ENCODE assay signal across 24 cellular contexts in the genomic region with DNA sequence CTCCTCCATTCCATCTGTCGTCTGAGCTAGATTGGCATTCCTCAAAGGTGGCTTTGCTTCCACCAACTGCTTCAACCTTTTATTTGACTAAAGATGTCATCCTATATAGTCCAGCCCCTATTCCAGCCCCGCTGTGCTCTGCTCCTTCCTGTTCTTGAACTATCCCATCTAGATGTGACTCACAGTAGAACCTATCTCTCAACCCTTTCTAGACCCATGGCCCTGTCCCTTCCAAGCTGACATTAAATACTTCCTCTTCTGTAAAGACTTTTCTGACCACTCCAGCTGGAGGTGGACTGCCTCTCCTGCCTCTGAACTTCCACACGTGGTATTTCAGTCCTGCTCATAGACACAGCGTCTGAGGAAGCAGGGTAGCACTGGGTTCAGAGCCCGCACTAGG. TPM values are rescaled to one million over a fixed set of nuclear protein-coding genes. Genes with fewer than 3 reads are reported as not detected.
DNase-seq lines count a peak whose midpoint lies in the region; TF ChIP-seq lines count a peak whose summit lies in the region.
"Had no signal": no experiment of that assay in that cellular context is flagged by ENCODE, and none has a peak within 500 bp of the region (broad histone marks: within the 10 kb centered on the region; RNA-seq: fewer than 3 reads in every experiment).

No MANE protein-coding gene starts in this region.

- H3K36me3 Mint-ChIP-seq in activated CD4-positive, alpha-beta T cell treated with anti-CD3 and anti-CD28 coated beads, Interleukin-2, amount 10 ng/mL, durations not matched to agents 24 days and 14 days (ENCODE audit: low read depth) = peaks cover 49% of the 10 kb centered on the region

- peaks cover 26% of the 10 kb centered on the region for H3K4me1 Mint-ChIP-seq in activated CD4-positive, alpha-beta T cell treated with anti-CD3 and anti-CD28 coated beads, Interleukin-2, amount 10 ng/mL, durations not matched to agents 24 days and 14 days
- H3K4me1 Mint-ChIP-seq: endodermal cell had no signal

- H3K27ac ChIP-seq in esophagus (ENCODE audit: low read depth in 2 of 2, low read length in 1 of 2) = peak overlapping the region; percentile 15 to 21
- peak overlapping the region; percentile 68 for H3K27ac ChIP-seq in neutrophil
- H3K27ac ChIP-seq in effector memory CD4-positive, alpha-beta T cell (ENCODE audit: insufficient read depth, low read length, poor library complexity, severe bottlenecking) = no peak overlapping the region
- H3K27ac ChIP-seq: A549, BLaER1, prostate gland, SJCRH30, vagina had no signal

- no peaks in the 10 kb centered on the region for H3K27me3 Mint-ChIP-seq in activated CD4-positive, alpha-beta T cell treated with anti-CD3 and anti-CD28 coated beads, Interleukin-2, amount 10 ng/mL, durations not matched to agents 24 days and 14 days
- H3K27me3 Mint-ChIP-seq: activated B cell treated with CpG ODN at 0.5 μM for 24 hours had no signal

- H3K4me3 Mint-ChIP-seq in activated CD4-positive, alpha-beta T cell treated with anti-CD3 and anti-CD28 coated beads, Interleukin-2, amount 10 ng/mL, durations not matched to agents 24 days and 14 days = no peak overlapping the region
- H3K4me3 Mint-ChIP-seq: activated B cell treated with CpG ODN at 0.5 μM for 24 hours; endodermal cell; T-helper 1 cell treated with Interleukin-12 subunit alpha and Interleukin-12 subunit beta and Interleukin-4 antibody, amounts not matched to agents 30 μg/mL and 1 μg/mL, for 36 hours had no signal

- WGBS in esophagus, 2 donors = 88 to 93% methylated on average over 5 of the region's 5 CpGs

- H3K9me3 ChIP-seq in esophagus (ENCODE audit: control insufficient read depth in 2 of 2, insufficient read depth in 1 of 2, low read depth in 1 of 2, low read length in 1 of 2) (no peaks in the 10 kb centered on the region), neutrophil (no peaks in the 10 kb centered on the region)
- no peaks in the 10 kb centered on the region for H3K9me3 ChIP-seq in effector memory CD4-positive, alpha-beta T cell (ENCODE audit: control insufficient read depth, low read length)
- H3K9me3 ChIP-seq: A549, heart right ventricle, prostate gland, SJCRH30, vagina had no signal

- H3K36me3 ChIP-seq in esophagus (ENCODE audit: control insufficient read depth in 2 of 2, insufficient read depth in 2 of 2, low read length in 1 of 2) (peaks cover 0 to 15% of the 10 kb centered on the region in 2 donors), neutrophil (peaks cover 68% of the 10 kb centered on the region)
- H3K36me3 ChIP-seq in effector memory CD4-positive, alpha-beta T cell (ENCODE audit: control insufficient read depth, insufficient read depth, low read length) = peaks cover 10% of the 10 kb centered on the region
- H3K36me3 ChIP-seq: prostate gland, vagina had no signal

- H3K4me1 ChIP-seq in esophagus (ENCODE audit: control insufficient read depth in 2 of 2, insufficient read depth in 2 of 2, low read length in 1 of 2) = peaks cover 3 to 6% of the 10 kb centered on the region in 2 donors
- H3K4me1 ChIP-seq in neutrophil (ENCODE audit: control insufficient read depth in 1 of 2, insufficient read depth in 1 of 2, low read depth in 1 of 2, low read length in 1 of 2) = peaks cover 30 to 38% of the 10 kb centered on the region in 2 experiments
- peaks cover 3% of the 10 kb centered on the region for H3K4me1 ChIP-seq in effector memory CD4-positive, alpha-beta T cell (ENCODE audit: control insufficient read depth, insufficient read depth, low read length, poor library complexity, severe bottlenecking)
- H3K4me1 ChIP-seq: A549, BLaER1, prostate gland, SJCRH30 had no signal

- intact Hi-C loops in activated CD4-positive, alpha-beta T cell treated with anti-CD3 and anti-CD28 coated beads, Interleukin-2, amount 10 ng/mL, durations not matched to agents 24 days and 14 days (cut with micrococcal nuclease) = no loop called here

- H3K27me3 ChIP-seq in esophagus (ENCODE audit: control insufficient read depth in 1 of 2, insufficient read depth in 2 of 2, low read length in 2 of 2) = no peaks in the 10 kb centered on the region
- no peaks in the 10 kb centered on the region for H3K27me3 ChIP-seq in neutrophil
- H3K27me3 ChIP-seq in effector memory CD4-positive, alpha-beta T cell (replicated peaks; ENCODE audit: control insufficient read depth, insufficient read depth, low read length, poor library complexity, severe bottlenecking) = no peaks in the 10 kb centered on the region
- H3K27me3 ChIP-seq: BLaER1, heart right ventricle, SJCRH30, vagina had no signal

- no peak for DNase-seq in activated CD4-positive, alpha-beta T cell treated with anti-CD3 and anti-CD28 coated beads, Interleukin-2, amount 10 ng/mL, durations not matched to agents 24 days and 14 days
- DNase-seq in activated CD4-positive, alpha-beta T cell treated with anti-CD3 and anti-CD28 coated beads for 48 hours = no peak
- DNase-seq in MV-4-11 (lab: John Stamatoyannopoulos, UW) = peak; percentile 94
- DNase-seq in AG08395 (ENCODE audit: low spot score) = no peak
- no peak for DNase-seq in activated effector memory CD4-positive, alpha-beta T cell treated with Interleukin-2 at 50 U/mL for 16 hours
- no peak for DNase-seq in effector memory CD4-positive, alpha-beta T cell
- DNase-seq: activated B cell treated with CpG ODN at 0.5 μM for 24 hours; activated CD8-positive, alpha-beta memory T cell treated with anti-CD3 and anti-CD28 coated beads, Interleukin-2, amount 50 U/mL, for 4 hours; cerebellar nuclear complex; endodermal cell; GF-D8; heart right ventricle; mesenchymal stem cell; NCI-H1694 treated with DMSO at 0.1 percent for 48 hours; SJCRH30; small intestine; stimulated activated CD4-positive, alpha-beta T cell treated with anti-CD3 and anti-CD28 coated beads, Interleukin-4, amount 100 ng/mL, for 4 hours had no signal

- no peak overlapping the region for H3K4me3 ChIP-seq in esophagus (ENCODE audit: low read depth in 1 of 2, low read length in 2 of 2)
- H3K4me3 ChIP-seq in neutrophil (ENCODE audit: low read depth in 1 of 2, low read length in 1 of 2) = no peak overlapping the region
- H3K4me3 ChIP-seq in effector memory CD4-positive, alpha-beta T cell (ENCODE audit: insufficient read depth, low read depth, low read length, poor library complexity, severe bottlenecking) = no peak overlapping the region
- H3K4me3 ChIP-seq: A549, BLaER1, heart right ventricle, prostate gland, SJCRH30, vagina had no signal

- peaks cover 8% of the 10 kb centered on the region for H3K9me3 Mint-ChIP-seq in activated CD4-positive, alpha-beta T cell treated with anti-CD3 and anti-CD28 coated beads, Interleukin-2, amount 10 ng/mL, durations not matched to agents 24 days and 14 days
- H3K9me3 Mint-ChIP-seq: activated B cell treated with CpG ODN at 0.5 μM for 24 hours, endodermal cell had no signal

- TF ChIP-seq CTCF in neutrophil (IDR thresholded peaks at IDR 0.05) = no peak

- peak overlapping the region; percentile 1 for H3K27ac Mint-ChIP-seq in activated CD4-positive, alpha-beta T cell treated with anti-CD3 and anti-CD28 coated beads, Interleukin-2, amount 10 ng/mL, durations not matched to agents 24 days and 14 days
- H3K27ac Mint-ChIP-seq: activated B cell treated with CpG ODN at 0.5 μM for 24 hours; endodermal cell; T-helper 1 cell treated with Interleukin-12 subunit alpha and Interleukin-12 subunit beta and Interleukin-4 antibody, amounts not matched to agents 30 μg/mL and 1 μg/mL, for 36 hours had no signal

RNA-seq across cellular contexts. Expression of gene OSTF1, which starts 32.3 kb away (rescaled TPM):
- total RNA-seq in activated CD4-positive, alpha-beta T cell treated with anti-CD3 and anti-CD28 coated beads, Interleukin-2, amount 10 ng/mL, durations not matched to agents 24 days and 14 days = 41.5 and 42.4 TPM in 2 replicates
- 100 to 1,000 TPM in 1 of 2 donors, 10 to 100 TPM in 1; 99.6 to 127 TPM for polyA plus RNA-seq in esophagus

RNA-seq across cellular contexts. Expression of gene NMRK1, which starts 32.7 kb away (rescaled TPM):
- 6.6 and 7.2 TPM in 2 replicates for total RNA-seq in activated CD4-positive, alpha-beta T cell treated with anti-CD3 and anti-CD28 coated beads, Interleukin-2, amount 10 ng/mL, durations not matched to agents 24 days and 14 days
- 100 to 1,000 TPM in 1 of 2 donors, 10 to 100 TPM in 1; 39.2 to 127 TPM for polyA plus RNA-seq in esophagus
